ENCODE assay signal across 8 cellular contexts in genomic region chr10:80968903-80969302, GRCh38.
"Had no signal": no experiment of that assay in that cellular context is flagged by ENCODE, and none has a peak within 500 bp of the region (broad histone marks: within the 10 kb centered on the region; RNA-seq: fewer than 3 reads in every experiment).

No MANE protein-coding gene starts in this region.

- H3K4me3 ChIP-seq: GM12878 had no signal

- ATAC-seq: GM12878 had no signal

- DNase-seq: GDM1, GF-D8 had no signal

- FAIRE-seq: G401.6, GM12878, GM12891, GM12892, GM18507, GM19239 had no signal
